Comparison of ENCODE assay signal across 13 cellular contexts in the genomic region with DNA sequence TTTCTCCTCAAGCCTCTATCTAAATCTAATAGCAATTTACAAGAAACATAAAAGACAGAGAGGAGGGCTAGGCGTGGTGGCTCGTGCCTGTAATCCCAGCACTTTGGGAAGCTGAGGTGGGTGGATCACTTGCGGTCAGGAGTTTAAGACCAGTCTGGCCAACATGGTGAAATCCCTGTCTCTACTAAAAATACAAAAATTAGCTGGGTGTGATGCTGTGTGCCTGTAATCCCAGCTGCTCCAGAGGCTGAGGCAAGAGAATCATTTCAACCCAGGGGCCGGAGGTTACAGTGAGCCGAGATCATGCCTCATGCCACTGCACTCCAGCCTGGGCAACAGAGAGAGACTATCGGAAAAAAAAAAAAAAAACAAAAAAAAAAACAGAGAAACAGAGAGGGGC. TPM values are rescaled to one million over a fixed set of nuclear protein-coding genes. Genes with fewer than 3 reads are reported as not detected.
DNase-seq lines count a peak whose midpoint lies in the region; ATAC-seq and TF ChIP-seq lines count a peak whose summit lies in the region.
"Had no signal": no experiment of that assay in that cellular context is flagged by ENCODE, and none has a peak within 500 bp of the region (broad histone marks: within the 10 kb centered on the region; RNA-seq: fewer than 3 reads in every experiment).

No MANE protein-coding gene starts in this region.

- no peak for TF ChIP-seq CTCF in fibroblast of villous mesenchyme (IDR thresholded peaks at IDR 0.05; ENCODE audit: insufficient read depth, low read depth, low read length)
- no peak for TF ChIP-seq CTCF in prostate gland (IDR thresholded peaks at IDR 0.05)

- peaks cover 13% of the 10 kb centered on the region for H3K4me1 ChIP-seq in prostate gland (replicated peaks)
- H3K4me1 ChIP-seq: A549 had no signal

- DNase-seq in NCI-H69 (lab: John Stamatoyannopoulos, UW) (peak; percentile 19), fibroblast of villous mesenchyme (ENCODE audit: low read depth) (peak; percentile 68), prostate gland (ENCODE audit: low spot score) (no peak), anterior cingulate cortex (lab: John Stamatoyannopoulos, UW) (no peak)
- DNase-seq: CD8-positive, alpha-beta T cell; COR-L47; DND-41; GDM1; GM23248 had no signal

- H3K27ac ChIP-seq in prostate gland: peak overlapping the region; percentile 32 to 67
- H3K27ac ChIP-seq: A549, GM23248 had no signal

- no peak overlapping the region for H3K4me3 ChIP-seq in fibroblast of villous mesenchyme (ENCODE audit: low read depth, low read length)
- H3K4me3 ChIP-seq in prostate gland: no peak overlapping the region
- H3K4me3 ChIP-seq: A549, GM23248 had no signal

- no peak for ATAC-seq in GM18867 (IDR thresholded peaks at IDR 0.05; ENCODE audit: unreplicated experiment)
- ATAC-seq in GM21381 (IDR thresholded peaks at IDR 0.05; ENCODE audit: unreplicated experiment): no peak
- ATAC-seq: A549; CD8-positive, alpha-beta T cell; HCT116 had no signal

- H3K27me3 ChIP-seq in prostate gland (replicated peaks; ENCODE audit: insufficient read depth): no peaks in the 10 kb centered on the region

- intact Hi-C loops in prostate gland (cut with DNase I): no loop called here

- no peaks in the 10 kb centered on the region for H3K36me3 ChIP-seq in prostate gland

- no peak for TF ChIP-seq POLR2A in prostate gland (IDR thresholded peaks at IDR 0.05)

- 73% methylated on average over 6 of the region's 6 CpGs for WGBS in prostate gland

- no peaks in the 10 kb centered on the region for H3K9me3 ChIP-seq in prostate gland
- H3K9me3 ChIP-seq: A549 had no signal

RNA-seq across cellular contexts. Expression of a gene that starts 46.6 kb away (rescaled TPM):
- total RNA-seq in fibroblast of villous mesenchyme (0.43 and 0.64 TPM in 2 replicates), prostate gland (10 to 100 TPM; 15.2 to 49.0 TPM)
- total RNA-seq: CD8-positive, alpha-beta T cell had no signal

RNA-seq across cellular contexts. Expression of a gene that starts 52.8 kb away (rescaled TPM):
- total RNA-seq in fibroblast of villous mesenchyme (6.4 and 18.6 TPM in 2 replicates), prostate gland (10 to 100 TPM; 27.7 to 30.8 TPM)

Comparison
In these comparisons a context has a peak if more than half of its experiments do, and no peak if none do; other contexts are left out.
1. DNase-seq: peak in NCI-H69 (single experiment) and fibroblast of villous mesenchyme (single experiment); none in prostate gland (single experiment) and anterior cingulate cortex (0 of 58).